1 cellular context compared by ENCODE assay signal in genomic region chr19:38899447-38900219, GRCh38.
A peak's percentile ranks its signal among the peaks of the same experiment; 100 is the strongest.
TF ChIP-seq lines count a peak whose summit lies in the region.

Gene NFKBIB, plus strand, starts transcription at chr19:38899969. Its CDS starts 64 bp downstream, at chr19:38900033.
Gene SIRT2, minus strand, starts transcription at chr19:38899618. Its CDS starts 97 bp downstream, at chr19:38899521.

TF ChIP-seq in HepG2, 621 proteins besides CTCF, POLR2A, EP300 and RAD21 (continued from another document and continues in another):
- peak; percentile 80; the same call in 1 of the 2 replicates for TF ChIP-seq ZFP91 (CRISPR knock-in tag; IDR thresholded peaks at IDR 0.05; ENCODE audit: borderline replicate concordance)
- 0 out of 2 replicates have a peak, but pooled peaks have one; percentile 29 for TF ChIP-seq ZNF839 (CRISPR knock-in tag; IDR thresholded peaks at IDR 0.05; ENCODE audit: borderline replicate concordance)
- TF ChIP-seq EED (CRISPR knock-in tag; IDR thresholded peaks at IDR 0.05): 0 out of 2 replicates have a peak, but pooled peaks have one; percentile 10
- TF ChIP-seq GRHL1 (CRISPR knock-in tag; conservative IDR thresholded peaks at IDR 0.05): no peak
- no peak for TF ChIP-seq HNRNPK (IDR thresholded peaks at IDR 0.05; ENCODE audit: low read depth, low read length, poor library complexity, severe bottlenecking)
- TF ChIP-seq ZNF124 (CRISPR knock-in tag; IDR thresholded peaks at IDR 0.05): 0 out of 2 replicates have a peak, but pooled peaks have one; percentile 42
- TF ChIP-seq ZNF782 (CRISPR knock-in tag; IDR thresholded peaks at IDR 0.05; ENCODE audit: borderline replicate concordance): no peak
- TF ChIP-seq ZNF790 (CRISPR knock-in tag; IDR thresholded peaks at IDR 0.05; ENCODE audit: borderline replicate concordance): peak; percentile 68; the same call in 1 of the 2 replicates
- peak; percentile 79; the same call in 1 of the 2 replicates for TF ChIP-seq TFDP1 (CRISPR knock-in tag; IDR thresholded peaks at IDR 0.05; ENCODE audit: borderline replicate concordance)
- TF ChIP-seq MEF2D (CRISPR knock-in tag; IDR thresholded peaks at IDR 0.05): peak; percentile 38; the same call in 1 of the 2 replicates
- TF ChIP-seq HMGA1 (CRISPR knock-in tag; conservative IDR thresholded peaks at IDR 0.05): no peak
- no peak for TF ChIP-seq BCLAF1 (IDR thresholded peaks at IDR 0.05)
- no peak for TF ChIP-seq SP1 (IDR thresholded peaks at IDR 0.05)
- peak; percentile 89 for TF ChIP-seq SP1 (CRISPR knock-in tag; IDR thresholded peaks at IDR 0.05)
- TF ChIP-seq KAT2B (IDR thresholded peaks at IDR 0.05; ENCODE audit: borderline replicate concordance, low read depth, low read length): no peak
- TF ChIP-seq AKAP8 (CRISPR knock-in tag; IDR thresholded peaks at IDR 0.05): 0 out of 2 replicates have a peak, but pooled peaks have one; percentile 39
- peak; percentile 75; the same call in 1 of the 2 replicates for TF ChIP-seq MYC (CRISPR knock-in tag; IDR thresholded peaks at IDR 0.05; ENCODE audit: borderline replicate concordance)
- TF ChIP-seq FOXA3 (CRISPR knock-in tag; IDR thresholded peaks at IDR 0.05): peak; percentile 62
- TF ChIP-seq SP2 (CRISPR knock-in tag; IDR thresholded peaks at IDR 0.05): peak; percentile 98
- no peak for TF ChIP-seq ZBTB40 (IDR thresholded peaks at IDR 0.05)
- TF ChIP-seq ZBTB40 (CRISPR knock-in tag; IDR thresholded peaks at IDR 0.05): peak; percentile 72; the same call in 1 of the 2 replicates
- peak; percentile 10; the same call in 1 of the 2 replicates for TF ChIP-seq HNF4A (CRISPR knock-in tag; IDR thresholded peaks at IDR 0.05)
- no peak for TF ChIP-seq THAP7 (CRISPR knock-in tag; IDR thresholded peaks at IDR 0.05)
- peak; percentile 39; the same call in 1 of the 2 replicates for TF ChIP-seq TFE3 (CRISPR knock-in tag; IDR thresholded peaks at IDR 0.05)
- TF ChIP-seq MNT (IDR thresholded peaks at IDR 0.05): peak; percentile 59
- peak; percentile 98 for TF ChIP-seq NFYC (CRISPR knock-in tag; IDR thresholded peaks at IDR 0.05)
- TF ChIP-seq ASH2L (IDR thresholded peaks at IDR 0.05; ENCODE audit: insufficient read length, low read depth, low read length): peak; percentile 48
- TF ChIP-seq ZNF816 (CRISPR knock-in tag; IDR thresholded peaks at IDR 0.05; ENCODE audit: borderline replicate concordance): no peak
- TF ChIP-seq BHLHE40 (IDR thresholded peaks at IDR 0.05; ENCODE audit: low read length): peak; percentile 74; the same call in 1 of the 2 replicates
- 0 out of 2 replicates have a peak, but pooled peaks have one; percentile 46 for TF ChIP-seq RFXAP (CRISPR knock-in tag; IDR thresholded peaks at IDR 0.05; ENCODE audit: borderline replicate concordance)
- 0 out of 2 replicates have a peak, but pooled peaks have one; percentile 57 for TF ChIP-seq ZNF317 (CRISPR knock-in tag; IDR thresholded peaks at IDR 0.05)
- TF ChIP-seq ZNF225 (CRISPR knock-in tag; IDR thresholded peaks at IDR 0.05): peak; percentile 87
- TF ChIP-seq CREM (IDR thresholded peaks at IDR 0.05): peak; percentile 99
- TF ChIP-seq CREM (CRISPR knock-in tag; IDR thresholded peaks at IDR 0.05): no peak
- TF ChIP-seq ZNF558 (CRISPR knock-in tag; IDR thresholded peaks at IDR 0.05; ENCODE audit: borderline replicate concordance): no peak
- TF ChIP-seq FIP1L1 (IDR thresholded peaks at IDR 0.05; ENCODE audit: borderline replicate concordance, insufficient read depth, low read depth, low read length): no peak
